ENCODE assay signal across 8 cellular contexts in the genomic region with DNA sequence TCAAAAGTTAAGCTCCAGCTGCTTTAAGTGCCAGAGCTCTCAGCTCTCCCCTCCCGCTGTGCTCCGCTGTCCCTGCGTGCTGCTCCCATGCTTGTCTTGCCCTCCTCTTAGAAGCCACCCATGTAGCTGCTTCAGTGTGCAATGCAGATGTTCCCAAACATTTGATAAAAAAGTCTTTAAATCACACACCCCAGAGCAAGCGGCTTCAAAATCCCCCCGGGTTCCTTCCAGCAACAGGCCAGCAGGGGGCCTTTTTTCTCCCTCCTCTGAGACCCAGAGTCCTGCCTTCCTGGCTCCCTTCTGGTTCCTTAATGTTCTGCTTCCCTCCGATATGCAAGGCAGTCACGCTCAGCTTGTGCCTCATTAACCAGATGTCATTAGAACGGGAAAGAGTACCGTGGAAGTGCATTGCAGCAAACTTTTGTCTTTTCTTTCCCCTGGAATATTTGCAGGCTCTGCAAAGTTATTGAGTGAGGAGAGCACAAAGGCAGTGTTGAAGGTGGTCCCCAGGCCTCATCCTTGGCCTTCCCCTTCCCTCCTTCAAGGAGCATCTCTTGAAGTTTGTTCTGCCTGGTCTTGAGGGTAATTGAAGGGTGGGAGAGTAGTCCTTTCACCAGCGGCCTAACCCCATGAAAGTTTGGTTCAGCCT. TPM values are rescaled to one million over a fixed set of nuclear protein-coding genes. Genes with fewer than 3 reads are reported as not detected.
DNase-seq lines count a peak whose midpoint lies in the region; ATAC-seq, FAIRE-seq and TF ChIP-seq lines count a peak whose summit lies in the region.

No MANE protein-coding gene starts in this region.

- no peak overlapping the region for H2AFZ ChIP-seq in keratinocyte (ENCODE audit: control insufficient read depth, low read length)

- H3K27me3 ChIP-seq in ascending aorta = no peaks in the 10 kb centered on the region
- H3K27me3 ChIP-seq in keratinocyte (ENCODE audit: control insufficient read depth, extremely low read depth, insufficient read depth, low read length) = peaks cover 19% of the 10 kb centered on the region
- no peaks in the 10 kb centered on the region for H3K27me3 ChIP-seq in stomach

- dilution Hi-C loops in keratinocyte (cut with MboI; ENCODE audit: extremely low pct_ligation_motif_present, low sequenced_read_pairs) = no loop called here

- no peaks in the 10 kb centered on the region for H3K9me3 ChIP-seq in ascending aorta
- no peaks in the 10 kb centered on the region for H3K9me3 ChIP-seq in keratinocyte (ENCODE audit: control insufficient read depth, low read depth, low read length)
- no peaks in the 10 kb centered on the region for H3K9me3 ChIP-seq in stomach

- 16 to 19% (median 18%) methylated on average over 10 of the region's 10 CpGs for WGBS in stomach, 5 donors

- no peak overlapping the region for H3K9ac ChIP-seq in keratinocyte (ENCODE audit: control insufficient read depth, extremely low read depth, insufficient read depth, low read length)

- H3K79me2 ChIP-seq in keratinocyte (ENCODE audit: control insufficient read depth, insufficient read depth, low read length) = no peaks in the 10 kb centered on the region

- ATAC-seq in GM18867 (IDR thresholded peaks at IDR 0.05; ENCODE audit: unreplicated experiment) = peak; percentile 63
- ATAC-seq in GM21381 (IDR thresholded peaks at IDR 0.05; ENCODE audit: unreplicated experiment) = no peak
- ATAC-seq in GM19452 (IDR thresholded peaks at IDR 0.05; ENCODE audit: unreplicated experiment) = no peak

- no peak overlapping the region for H3K4me3 ChIP-seq in ascending aorta
- no peak overlapping the region for H3K4me3 ChIP-seq in keratinocyte (ENCODE audit: control insufficient read depth in 2 of 3, extremely low read depth in 1 of 3, insufficient read depth in 2 of 3, low read depth in 1 of 3, low read length in 3 of 3)
- H3K4me3 ChIP-seq in stomach = no peak overlapping the region

- H3K27ac ChIP-seq in ascending aorta (peak overlapping the region in 1 of 2 donors; percentile 36), keratinocyte (ENCODE audit: control insufficient read depth, insufficient read depth, low read length) (no peak overlapping the region), stomach (peak overlapping the region in 1 of 5 donors; percentile 3)

- intact Hi-C loops in ascending aorta (cut with DNase I) (loop anchor here (2.0 to 5.0 kb wide), 2 partner anchors 17 to 268 kb away; no protein-coding TSS in a partner anchor), stomach (cut with DNase I; ENCODE audit: low total_unique reads) (no loop called here)

- TF ChIP-seq EP300 in stomach (IDR thresholded peaks at IDR 0.05) = no peak

- TF ChIP-seq CTCF in ascending aorta (IDR thresholded peaks at IDR 0.05) (peak; percentile 35 to 54 (median 51)), keratinocyte (optimal IDR thresholded peaks at IDR 0.05 in 1 of 3, IDR thresholded peaks at IDR 0.05 in 1 of 3, conservative IDR thresholded peaks at IDR 0.05 in 1 of 3; ENCODE audit: extremely low read depth in 1 of 3, insufficient read depth in 2 of 3, low read length in 3 of 3) (peak; percentile 53 to 79 (median 65)), stomach (IDR thresholded peaks at IDR 0.05) (peak in 5 of 7 experiments; percentile 16 to 69 (median 53))

- no peak overlapping the region for H3K4me2 ChIP-seq in keratinocyte (ENCODE audit: control insufficient read depth, extremely low read depth, insufficient read depth, low read depth, low read length)

- H3K36me3 ChIP-seq in ascending aorta (peaks cover 34 to 48% of the 10 kb centered on the region in 2 donors), keratinocyte (ENCODE audit: control insufficient read depth in 2 of 2, extremely low read depth in 1 of 2, insufficient read depth in 2 of 2, low read length in 2 of 2) (no peaks in the 10 kb centered on the region), stomach (no peaks in the 10 kb centered on the region)

- H3K4me1 ChIP-seq in ascending aorta (peaks cover 7 to 15% of the 10 kb centered on the region in 2 donors), keratinocyte (ENCODE audit: control insufficient read depth, extremely low read depth, insufficient read depth, low read length) (no peaks in the 10 kb centered on the region), stomach (peaks cover 0 to 28% (median 9%) of the 10 kb centered on the region in 4 donors)

- no peaks in the 10 kb centered on the region for H4K20me1 ChIP-seq in keratinocyte (ENCODE audit: control insufficient read depth, extremely low read depth, insufficient read depth, low read length)

- DNase-seq in AG08395 (ENCODE audit: low spot score) (peak; percentile 79), RKO (ENCODE audit: low spot score) (peak; percentile 3), ascending aorta (ENCODE audit: low spot score in 2 of 2) (no peak), keratinocyte (ENCODE audit: low read depth, low spot score) (no peak), stomach (peak; percentile 63)

- FAIRE-seq in keratinocyte (lab: Jason Lieb, UNC) = peak; percentile 17

- TF ChIP-seq POLR2A in stomach (IDR thresholded peaks at IDR 0.05) = no peak

- H3K9me1 ChIP-seq in keratinocyte (ENCODE audit: control insufficient read depth, extremely low read depth, insufficient read depth, low read length) = no peaks in the 10 kb centered on the region

RNA-seq across cellular contexts. Expression of a gene that starts 25.5 kb away (rescaled TPM):
- 27.4 TPM for total RNA-seq in ascending aorta
- polyA plus RNA-seq in keratinocyte = 0.01 TPM in 2 of 3 replicates, not detected in the other
- 0.07 TPM for polyA plus RNA-seq in keratinocyte (2011; ENCODE audit: low read depth)
- 0.01 TPM in 1 of 2 replicates, not detected in the other for polyA plus RNA-seq in keratinocyte (2011; cell fraction: cytosol; rRNA removed)
- not detected in 2 replicates for polyA plus RNA-seq in keratinocyte (2011; cell fraction: nucleus; rRNA removed)
- 0.03 and 0.04 TPM in 2 replicates for polyA plus RNA-seq in keratinocyte (2012; ENCODE audit: low replicate concordance)
- not detected in 3 replicates for polyA minus RNA-seq in keratinocyte
- polyA minus RNA-seq in keratinocyte (2011; cell fraction: cytosol; rRNA and poly(A)+ RNA removed) = not detected
- polyA minus RNA-seq in keratinocyte (2011; cell fraction: nucleus; rRNA and poly(A)+ RNA removed) = not detected in 2 replicates
- 1 to 10 TPM in 4 of 5 donors, under 1 TPM in 1; 0.29 to 8.5 (median 2.2) TPM for total RNA-seq in stomach
- 1 to 10 TPM; 1.1 to 3.4 (median 2.7) TPM for polyA plus RNA-seq in stomach

RNA-seq across cellular contexts. Expression of a gene that starts 39.5 kb away (rescaled TPM):
- total RNA-seq in ascending aorta (not detected), stomach (not detected)
- polyA plus RNA-seq in keratinocyte (not detected in 3 replicates), stomach (not detected)
- polyA plus RNA-seq in keratinocyte (2011; ENCODE audit: low read depth) = not detected
- polyA plus RNA-seq in keratinocyte (2011; cell fraction: cytosol; rRNA removed) = not detected in 2 replicates
- not detected in 2 replicates for polyA plus RNA-seq in keratinocyte (2011; cell fraction: nucleus; rRNA removed)
- polyA plus RNA-seq in keratinocyte (2012; ENCODE audit: low replicate concordance) = not detected in 2 replicates
- polyA minus RNA-seq in keratinocyte = not detected in 3 replicates
- polyA minus RNA-seq in keratinocyte (2011; cell fraction: cytosol; rRNA and poly(A)+ RNA removed) = not detected
- not detected in 2 replicates for polyA minus RNA-seq in keratinocyte (2011; cell fraction: nucleus; rRNA and poly(A)+ RNA removed)

Comparison
In these comparisons a context has a peak if more than half of its experiments do, and no peak if none do; other contexts are left out.
1. DNase-seq: peak in AG08395 (single experiment), RKO (single experiment) and stomach (single experiment); none in ascending aorta (0 of 2) and keratinocyte (single experiment).
2. Peak in every context shown above with its lines, with median percentiles within 50 percentile points of each other: CTCF ChIP-seq.